ENCODE assay signal across 12 cellular contexts in genomic region chr22:23119492-23120414, GRCh38. TPM values are rescaled to one million over a fixed set of nuclear protein-coding genes. Genes with fewer than 3 reads are reported as not detected.
DNase-seq lines count a peak whose midpoint lies in the region; TF ChIP-seq lines count a peak whose summit lies in the region.
"Had no signal": no experiment of that assay in that cellular context is flagged by ENCODE, and none has a peak within 500 bp of the region (broad histone marks: within the 10 kb centered on the region; RNA-seq: fewer than 3 reads in every experiment).

No MANE protein-coding gene starts in this region.

- peak; percentile 29 to 70 (median 56) for DNase-seq in CD8-positive, alpha-beta memory T cell
- DNase-seq in activated CD4-positive, CD25-positive, alpha-beta regulatory T cell treated with anti-CD3 and anti-CD28 coated beads, Interleukin-2, amount 50 U/mL, for 16 hours (ENCODE audit: low read depth, low spot score) = peak; percentile 10
- DNase-seq in stimulated activated CD4-positive, alpha-beta T cell treated with anti-CD3 and anti-CD28 coated beads, Interleukin-12 subunit alpha, Interleukin-12 subunit beta, amount 100 ng/mL, for 4 hours = peak; percentile 42
- DNase-seq in CD14-positive monocyte (ENCODE audit: low spot score) = no peak
- no peak for DNase-seq in NCI-H2171 (lab: John Stamatoyannopoulos, UW)
- no peak for DNase-seq in nephron progenitor cell
- no peak for DNase-seq in GM10266 (ENCODE audit: extremely low spot score)
- DNase-seq: hippocampal formation, NCI-H526 had no signal

- H3K9me3 ChIP-seq in CD8-positive, alpha-beta memory T cell (ENCODE audit: low read length) = no peaks in the 10 kb centered on the region
- H3K9me3 ChIP-seq: ascending aorta had no signal

- no peaks in the 10 kb centered on the region for H3K9me3 Mint-ChIP-seq in CD8-positive, alpha-beta memory T cell
- H3K9me3 Mint-ChIP-seq in activated naive CD8-positive, alpha-beta T cell (ENCODE audit: low read depth) = no peaks in the 10 kb centered on the region
- peaks cover 0 to 2% (median 0%) of the 10 kb centered on the region in 7 donors for H3K9me3 Mint-ChIP-seq in CD14-positive monocyte
- H3K9me3 Mint-ChIP-seq in nephron progenitor cell = no peaks in the 10 kb centered on the region

- H3K36me3 ChIP-seq in CD8-positive, alpha-beta memory T cell (ENCODE audit: insufficient read depth, low read length) = no peaks in the 10 kb centered on the region
- H3K36me3 ChIP-seq: ascending aorta had no signal

- peaks cover 4% of the 10 kb centered on the region for H3K27me3 ChIP-seq in CD8-positive, alpha-beta memory T cell (ENCODE audit: insufficient read depth, low read length, poor library complexity, severe bottlenecking)
- H3K27me3 ChIP-seq: ascending aorta had no signal

- no peak for TF ChIP-seq CTCF in CD14-positive monocyte (IDR thresholded peaks at IDR 0.05)
- TF ChIP-seq CTCF in nephron progenitor cell (IDR thresholded peaks at IDR 0.05) = no peak
- no peak for TF ChIP-seq CTCF in GM10266 (IDR thresholded peaks at IDR 0.05; ENCODE audit: control insufficient read depth, insufficient read depth, low read depth, missing control alignments)

- H3K27ac ChIP-seq in CD8-positive, alpha-beta memory T cell (ENCODE audit: low read depth, low read length) = no peak overlapping the region
- H3K27ac ChIP-seq: ascending aorta, parathyroid adenoma had no signal

- intact Hi-C loops in CD14-positive monocyte (cut with micrococcal nuclease) = no loop called here

- peaks cover 11 to 25% (median 11%) of the 10 kb centered on the region in 3 donors for H3K4me1 Mint-ChIP-seq in CD8-positive, alpha-beta memory T cell
- peaks cover 12% of the 10 kb centered on the region for H3K4me1 Mint-ChIP-seq in activated naive CD8-positive, alpha-beta T cell (ENCODE audit: low read depth)
- H3K4me1 Mint-ChIP-seq in CD14-positive monocyte = no peaks in the 10 kb centered on the region
- no peaks in the 10 kb centered on the region for H3K4me1 Mint-ChIP-seq in nephron progenitor cell

- CTCF ChIA-PET in CD8-positive, alpha-beta memory T cell (lab: Charles Lee) = interaction anchor here (0.7 to 2.1 kb wide), 10 partner anchors 8 to 410 kb away, joined by 3 to 8 read pairs (median 3); no protein-coding TSS in a partner anchor

- peak overlapping the region; percentile 91 to 99 (median 96) for H3K27ac Mint-ChIP-seq in CD8-positive, alpha-beta memory T cell
- peak overlapping the region; percentile 94 for H3K27ac Mint-ChIP-seq in activated naive CD8-positive, alpha-beta T cell
- peak overlapping the region in 2 of 7 donors; percentile 51 to 70 for H3K27ac Mint-ChIP-seq in CD14-positive monocyte
- no peak overlapping the region for H3K27ac Mint-ChIP-seq in nephron progenitor cell

- H3K4me3 ChIP-seq in CD8-positive, alpha-beta memory T cell (ENCODE audit: low read length) = peak overlapping the region; percentile 12
- H3K4me3 ChIP-seq: ascending aorta had no signal

- POLR2A ChIA-PET in CD8-positive, alpha-beta memory T cell (lab: Charles Lee) = interaction anchor here (0.6 to 0.7 kb wide), 2 partner anchors 22 to 25 kb away, joined by 3 to 4 read pairs; partner anchors contain the start of gene RSPH14

- H3K27me3 Mint-ChIP-seq in CD8-positive, alpha-beta memory T cell = no peaks in the 10 kb centered on the region
- H3K27me3 Mint-ChIP-seq in activated naive CD8-positive, alpha-beta T cell = no peaks in the 10 kb centered on the region
- H3K27me3 Mint-ChIP-seq in CD14-positive monocyte (ENCODE audit: low read depth in 3 of 3) = peaks cover 0 to 4% (median 2%) of the 10 kb centered on the region in 3 donors
- peaks cover 8% of the 10 kb centered on the region for H3K27me3 Mint-ChIP-seq in nephron progenitor cell (ENCODE audit: low read depth, poor library complexity)

- H3K4me1 ChIP-seq in CD8-positive, alpha-beta memory T cell (ENCODE audit: insufficient read depth, low read length) = peaks cover 16% of the 10 kb centered on the region
- H3K4me1 ChIP-seq: ascending aorta, parathyroid adenoma had no signal

- peak overlapping the region in 6 of 7 donors; percentile 45 to 83 (median 57) for H3K4me3 Mint-ChIP-seq in CD8-positive, alpha-beta memory T cell
- peak overlapping the region; percentile 69 for H3K4me3 Mint-ChIP-seq in activated naive CD8-positive, alpha-beta T cell
- no peak overlapping the region for H3K4me3 Mint-ChIP-seq in CD14-positive monocyte
- H3K4me3 Mint-ChIP-seq in nephron progenitor cell = no peak overlapping the region

- H3K36me3 Mint-ChIP-seq in CD8-positive, alpha-beta memory T cell = peaks cover 0 to 4% (median 0%) of the 10 kb centered on the region in 3 donors
- peaks cover 4% of the 10 kb centered on the region for H3K36me3 Mint-ChIP-seq in activated naive CD8-positive, alpha-beta T cell
- H3K36me3 Mint-ChIP-seq in CD14-positive monocyte = no peaks in the 10 kb centered on the region
- peaks cover 4% of the 10 kb centered on the region for H3K36me3 Mint-ChIP-seq in nephron progenitor cell (ENCODE audit: low read depth)

RNA-seq across cellular contexts. Expression of gene RSPH14, which starts 22.0 kb away (rescaled TPM):
- not detected for total RNA-seq in CD8-positive, alpha-beta memory T cell
- 0.94 TPM for polyA plus RNA-seq in CD8-positive, alpha-beta memory T cell
- not detected for polyA plus RNA-seq in CD14-positive monocyte
- total RNA-seq: ascending aorta had no signal

RNA-seq across cellular contexts. Expression of gene RAB36, which starts 25.5 kb away (rescaled TPM):
- 1 to 10 TPM in 1 of 2 experiments, under 1 TPM in 1; 0.93 to 1.5 TPM for total RNA-seq in CD8-positive, alpha-beta memory T cell
- polyA plus RNA-seq in CD8-positive, alpha-beta memory T cell = 1.5 TPM
- polyA plus RNA-seq in CD14-positive monocyte = under 1 TPM; 0.37 to 0.78 TPM

RNA-seq across cellular contexts. Expression of gene GNAZ, which starts 49.4 kb away (rescaled TPM):
- total RNA-seq in CD8-positive, alpha-beta memory T cell = 1 to 10 TPM; 2.0 to 2.6 TPM
- polyA plus RNA-seq in CD8-positive, alpha-beta memory T cell = 0.53 TPM
- polyA plus RNA-seq in CD14-positive monocyte = under 1 TPM in 1 of 2 donors, not detected in 1; 0.04 TPM

Comparison
In these comparisons a context has a peak if more than half of its experiments do, and no peak if none do; other contexts are left out.
1. DNase-seq: peak in CD8-positive, alpha-beta memory T cell (5 of 5), activated CD4-positive, CD25-positive, alpha-beta regulatory T cell treated with anti-CD3 and anti-CD28 coated beads, Interleukin-2, amount 50 U/mL, for 16 hours (single experiment) and stimulated activated CD4-positive, alpha-beta T cell treated with anti-CD3 and anti-CD28 coated beads, Interleukin-12 subunit alpha, Interleukin-12 subunit beta, amount 100 ng/mL, for 4 hours (single experiment); none in CD14-positive monocyte (single experiment), NCI-H2171 (single experiment), nephron progenitor cell (single experiment) and GM10266 (single experiment).
2. H3K4me3 Mint-ChIP-seq: peak in CD8-positive, alpha-beta memory T cell (6 of 7) and activated naive CD8-positive, alpha-beta T cell (single experiment); none in CD14-positive monocyte (0 of 2) and nephron progenitor cell (single experiment).